ENCODE assay signal across 27 cellular contexts in genomic region chr2:112728029-112728362, GRCh38. TPM values are rescaled to one million over a fixed set of nuclear protein-coding genes. Genes with fewer than 3 reads are reported as not detected.
"Had no signal": no experiment of that assay in that cellular context is flagged by ENCODE, and none has a peak within 500 bp of the region (broad histone marks: within the 10 kb centered on the region; RNA-seq: fewer than 3 reads in every experiment).

No MANE protein-coding gene starts in this region.

- ATAC-seq: activated CD4-positive, alpha-beta T cell treated with anti-CD3 and anti-CD28 coated beads for 36 hours; activated T-helper 17 cell treated with anti-CD3 and anti-CD28 coated beads, Interleukin-2, amount 50 U/mL, for 72 hours; body of pancreas; gastrocnemius medialis; lower lobe of right lung; WTC11 had no signal

- H3K27ac Mint-ChIP-seq: activated CD4-positive, alpha-beta memory T cell treated with anti-CD3 and anti-CD28 coated beads, Interleukin-2, amount 10 ng/mL, durations not matched to agents 7 days and 5 days; activated CD4-positive, alpha-beta T cell treated with anti-CD3 and anti-CD28 coated beads for 36 hours; activated naive CD8-positive, alpha-beta T cell treated with anti-CD3 and anti-CD28 coated beads for 36 hours; activated T-helper 17 cell treated with anti-CD3 and anti-CD28 coated beads, Interleukin-2, amount 50 U/mL, for 72 hours; endodermal cell; mesothelial cell of epicardium; nephron; progenitor cell of endocrine pancreas; WTC11 had no signal

- H3K36me3 ChIP-seq: colonic mucosa, gastrocnemius medialis, lower lobe of right lung, right atrium auricular region, tibial artery, uterus had no signal

- H3K27ac ChIP-seq: body of pancreas, colonic mucosa, gastrocnemius medialis, lower lobe of right lung, right atrium auricular region, tibial artery, uterus had no signal

- DNase-seq: activated CD4-positive, alpha-beta memory T cell treated with anti-CD3 and anti-CD28 coated beads, Interleukin-2, amount 10 ng/mL, durations not matched to agents 7 days and 5 days; activated CD4-positive, alpha-beta T cell treated with anti-CD3 and anti-CD28 coated beads for 36 hours; activated naive CD4-positive, alpha-beta T cell; activated naive CD8-positive, alpha-beta T cell treated with anti-CD3 and anti-CD28 coated beads for 36 hours; activated T-cell treated with anti-CD3 and anti-CD28 coated beads, Interleukin-2, amount 50 U/mL, for 1 hour; amygdala; body of pancreas; central memory CD4-positive, alpha-beta T cell; colonic mucosa; gastrocnemius medialis; lower lobe of right lung; stimulated activated CD4-positive, alpha-beta T cell treated with anti-CD3 and anti-CD28 coated beads, Interleukin-12 subunit alpha, Interleukin-12 subunit beta, amount 100 ng/mL, for 4 hours; stimulated activated CD4-positive, alpha-beta T cell treated with anti-CD3 and anti-CD28 coated beads, Interleukin-1b, Interleukin-23, amount 100 ng/mL, for 48 hours; stimulated activated CD8-positive, alpha-beta memory T cell treated with anti-CD3 and anti-CD28 coated beads, Interleukin-4, amount 100 ng/mL, for 48 hours; stimulated activated naive CD4-positive, alpha-beta T cell treated with Interleukin-2 at 50 U/mL for 16 hours; T-helper 2 cell; tibial artery; uterus had no signal

- H3K9me3 Mint-ChIP-seq: activated CD4-positive, alpha-beta memory T cell treated with anti-CD3 and anti-CD28 coated beads, Interleukin-2, amount 10 ng/mL, durations not matched to agents 7 days and 5 days; activated naive CD8-positive, alpha-beta T cell treated with anti-CD3 and anti-CD28 coated beads for 36 hours; activated T-helper 17 cell treated with anti-CD3 and anti-CD28 coated beads, Interleukin-2, amount 50 U/mL, for 72 hours; endodermal cell; mesothelial cell of epicardium; nephron; WTC11 had no signal

- H3K9me3 ChIP-seq: body of pancreas, colonic mucosa, gastrocnemius medialis, lower lobe of right lung, right atrium auricular region, tibial artery, uterus had no signal

- H3K36me3 Mint-ChIP-seq: activated naive CD8-positive, alpha-beta T cell treated with anti-CD3 and anti-CD28 coated beads for 36 hours; mesothelial cell of epicardium; WTC11 had no signal

- H3K4me1 Mint-ChIP-seq: activated T-helper 17 cell treated with anti-CD3 and anti-CD28 coated beads, Interleukin-2, amount 50 U/mL, for 72 hours; nephron had no signal

- H3K4me3 Mint-ChIP-seq: activated CD4-positive, alpha-beta memory T cell treated with anti-CD3 and anti-CD28 coated beads, Interleukin-2, amount 10 ng/mL, durations not matched to agents 7 days and 5 days; activated CD4-positive, alpha-beta T cell treated with anti-CD3 and anti-CD28 coated beads for 36 hours; activated naive CD8-positive, alpha-beta T cell treated with anti-CD3 and anti-CD28 coated beads for 36 hours; activated T-helper 17 cell treated with anti-CD3 and anti-CD28 coated beads, Interleukin-2, amount 50 U/mL, for 72 hours; endodermal cell; mesothelial cell of epicardium; nephron; WTC11 had no signal

- H3K27me3 ChIP-seq: body of pancreas, colonic mucosa, gastrocnemius medialis, right atrium auricular region, uterus had no signal

- H3K4me3 ChIP-seq: body of pancreas, colonic mucosa, gastrocnemius medialis, lower lobe of right lung, right atrium auricular region, tibial artery, uterus had no signal

- H3K27me3 Mint-ChIP-seq: activated CD4-positive, alpha-beta memory T cell treated with anti-CD3 and anti-CD28 coated beads, Interleukin-2, amount 10 ng/mL, durations not matched to agents 7 days and 5 days; activated CD4-positive, alpha-beta T cell treated with anti-CD3 and anti-CD28 coated beads for 36 hours; activated T-helper 17 cell treated with anti-CD3 and anti-CD28 coated beads, Interleukin-2, amount 50 U/mL, for 72 hours had no signal

- H3K4me1 ChIP-seq: body of pancreas, colonic mucosa, gastrocnemius medialis, uterus had no signal

RNA-seq across cellular contexts. Expression of gene NT5DC4, which starts 7.2 kb away (rescaled TPM):
- total RNA-seq: activated CD4-positive, alpha-beta memory T cell treated with anti-CD3 and anti-CD28 coated beads, Interleukin-2, amount 10 ng/mL, durations not matched to agents 7 days and 5 days; activated CD4-positive, alpha-beta T cell treated with anti-CD3 and anti-CD28 coated beads for 36 hours; activated naive CD8-positive, alpha-beta T cell treated with anti-CD3 and anti-CD28 coated beads for 36 hours; activated T-helper 17 cell treated with anti-CD3 and anti-CD28 coated beads, Interleukin-2, amount 50 U/mL, for 72 hours; body of pancreas; colonic mucosa; endodermal cell; gastrocnemius medialis; mesothelial cell of epicardium; progenitor cell of endocrine pancreas; right atrium auricular region; subcutaneous adipose tissue; uterus; WTC11 had no signal
- polyA plus RNA-seq: esophagus had no signal

RNA-seq across cellular contexts. Expression of gene IL1A, which starts 56.3 kb away (rescaled TPM):
- total RNA-seq: body of pancreas, gastrocnemius medialis, right atrium auricular region, subcutaneous adipose tissue had no signal
